Comparison of ENCODE assay signal across 20 cellular contexts in genomic region chr22:38207898-38208432, GRCh38. TPM values are rescaled to one million over a fixed set of nuclear protein-coding genes. Genes with fewer than 3 reads are reported as not detected.
DNase-seq lines count a peak whose midpoint lies in the region; ATAC-seq and TF ChIP-seq lines count a peak whose summit lies in the region.
"Had no signal": no experiment of that assay in that cellular context is flagged by ENCODE, and none has a peak within 500 bp of the region (broad histone marks: within the 10 kb centered on the region; RNA-seq: fewer than 3 reads in every experiment).

No MANE protein-coding gene starts in this region.

- H2AK5ac ChIP-seq in IMR-90 (ENCODE audit: low read depth, low read length) = peak overlapping the region; percentile 30
- H2AK5ac ChIP-seq in neuronal stem cell (ENCODE audit: low read depth, low read length) = peak overlapping the region; percentile 68

- H3K36me3 ChIP-seq in IMR-90 (ENCODE audit: control insufficient read depth, insufficient read depth, low read length) (peaks cover 3% of the 10 kb centered on the region; the same call in 1 of the 2 replicates), endodermal cell (ENCODE audit: control insufficient read depth, insufficient read depth, low read length) (no peaks in the 10 kb centered on the region), neuronal stem cell (replicated peaks in 1 of 2; ENCODE audit: control insufficient read depth in 2 of 2, insufficient read depth in 2 of 2, low read length in 2 of 2) (peaks cover 0 to 10% of the 10 kb centered on the region in 2 donors)

- POLR2A ChIA-PET in IMR-90 (lab: Charles Lee; ENCODE audit: unreplicated experiment) = no interaction called here

- no peak overlapping the region for H3K4me3 ChIP-seq in IMR-90 (ENCODE audit: insufficient read depth, low read depth, low read length)
- H3K4me3 ChIP-seq in endodermal cell (ENCODE audit: low read length) = no peak overlapping the region
- H3K4me3 ChIP-seq in neuronal stem cell (ENCODE audit: low read length in 2 of 2) = no peak overlapping the region
- H3K4me3 ChIP-seq: GM23338 had no signal

- CTCF ChIA-PET in Calu3 (lab: Charles Lee) = interaction anchor here (1.6 kb wide), 1 partner anchor 97 kb away, joined by 8 read pairs; the partner anchor contains the start of gene BAIAP2L2
- CTCF ChIA-PET in IMR-90 (lab: Yijun Ruan, JAX) = no interaction called here

- H3K9me3 Mint-ChIP-seq in Calu3 (ENCODE audit: low read depth, unreplicated experiment) = no peaks in the 10 kb centered on the region
- H3K9me3 Mint-ChIP-seq in endodermal cell = no peaks in the 10 kb centered on the region
- no peaks in the 10 kb centered on the region for H3K9me3 Mint-ChIP-seq in endothelial cell (ENCODE audit: unreplicated experiment)
- H3K9me3 Mint-ChIP-seq: CD4-positive, alpha-beta T cell; GM23338 had no signal

- H3K79me1 ChIP-seq in IMR-90 (ENCODE audit: low read depth in 1 of 2, low read length in 2 of 2) (peaks cover 10 to 85% of the 10 kb centered on the region in 2 experiments; a peak in 3 of 4 replicates), neuronal stem cell (ENCODE audit: low read depth, low read length) (peaks cover 2% of the 10 kb centered on the region)

- DNase-seq in Calu3 (no peak), IMR-90 (no peak), endodermal cell (no peak), neuronal stem cell (ENCODE audit: low spot score) (no peak), NAMALWA (ENCODE audit: low spot score) (no peak), endothelial cell (ENCODE audit: low spot score) (no peak)
- DNase-seq: Caco-2; CD4-positive, alpha-beta T cell; DMS153; GDM1; KG1; NCI-H187; NCI-H2107; NCI-H510A; NCI-H774; OCI-M1; SHP77 had no signal

- no peak overlapping the region for H2BK12ac ChIP-seq in neuronal stem cell (ENCODE audit: low read length)

- no peak overlapping the region for H3K4me2 ChIP-seq in IMR-90 (ENCODE audit: low read depth, low read length)
- H3K4me2 ChIP-seq in neuronal stem cell (ENCODE audit: insufficient read depth, low read length, poor library complexity, severe bottlenecking) = no peak overlapping the region
- H3K4me2 ChIP-seq: GM23338 had no signal

- H4K8ac ChIP-seq in IMR-90 (ENCODE audit: low read depth in 2 of 2, low read length in 2 of 2) (no peak overlapping the region), neuronal stem cell (ENCODE audit: low read depth, low read length) (no peak overlapping the region)

- intact Hi-C loops in Calu3 (cut with micrococcal nuclease; ENCODE audit: unreplicated experiment) = no loop called here
- intact Hi-C loops in IMR-90 (cut with micrococcal nuclease) = no loop called here

- peaks cover 94% of the 10 kb centered on the region for H3K36me3 Mint-ChIP-seq in Calu3 (ENCODE audit: insufficient read depth, unreplicated experiment)
- no peaks in the 10 kb centered on the region for H3K36me3 Mint-ChIP-seq in endodermal cell (ENCODE audit: low read depth)
- H3K36me3 Mint-ChIP-seq in endothelial cell (ENCODE audit: low read depth, unreplicated experiment) = peaks cover 3% of the 10 kb centered on the region

- peak overlapping the region; percentile 74 for H2AK9ac ChIP-seq in IMR-90 (replicated peaks; ENCODE audit: low read depth, low read length, poor library complexity)

- TF ChIP-seq POLR2A in IMR-90 (IDR thresholded peaks at IDR 0.05; ENCODE audit: low read depth, low read length) = 0 out of 2 replicates have a peak, but pooled peaks have one; percentile 31

- H3K4me1 ChIP-seq in IMR-90 (ENCODE audit: control insufficient read depth, insufficient read depth, low read length) (peaks cover 26% of the 10 kb centered on the region), endodermal cell (ENCODE audit: control insufficient read depth, insufficient read depth, low read length) (peaks cover 3% of the 10 kb centered on the region), neuronal stem cell (ENCODE audit: control insufficient read depth in 2 of 2, insufficient read depth in 1 of 2, low read depth in 1 of 2, low read length in 2 of 2) (peaks cover 4 to 7% of the 10 kb centered on the region in 2 donors)

- H3K18ac ChIP-seq in IMR-90 (ENCODE audit: low read depth, low read length) = no peak overlapping the region
- no peak overlapping the region for H3K18ac ChIP-seq in neuronal stem cell (ENCODE audit: low read length)

- no peak overlapping the region for H2BK20ac ChIP-seq in IMR-90 (ENCODE audit: low read depth, low read length)

- H3K23ac ChIP-seq in IMR-90 (ENCODE audit: low read depth, low read length) (0 out of 2 replicates have a peak overlapping the region, but pooled peaks have one; percentile 9), neuronal stem cell (ENCODE audit: low read depth, low read length, poor library complexity) (no peak overlapping the region)

- H4K91ac ChIP-seq in IMR-90 (ENCODE audit: insufficient read depth, low read depth, low read length) (no peak overlapping the region), neuronal stem cell (ENCODE audit: low read depth, low read length, poor library complexity) (no peak overlapping the region)

- H3K56ac ChIP-seq in IMR-90 (ENCODE audit: extremely low read depth, insufficient read depth, low read length) = no peak overlapping the region

- no peak overlapping the region for H4K5ac ChIP-seq in IMR-90 (ENCODE audit: low read depth, low read length)

- H3K27ac ChIP-seq in IMR-90 (ENCODE audit: insufficient read depth, low read length) = no peak overlapping the region
- H3K27ac ChIP-seq in endodermal cell (ENCODE audit: low read depth, low read length) = no peak overlapping the region
- H3K27ac ChIP-seq in neuronal stem cell (replicated peaks; ENCODE audit: low read length) = no peak overlapping the region

- H3K27me3 Mint-ChIP-seq in Calu3 (ENCODE audit: unreplicated experiment) = no peaks in the 10 kb centered on the region
- H3K27me3 Mint-ChIP-seq in endodermal cell (ENCODE audit: insufficient read depth) = peaks cover 10% of the 10 kb centered on the region
- peaks cover 12% of the 10 kb centered on the region for H3K27me3 Mint-ChIP-seq in endothelial cell (ENCODE audit: unreplicated experiment)
- H3K27me3 Mint-ChIP-seq: CD4-positive, alpha-beta T cell had no signal

- BruUV-seq in Calu3 (replicated peaks; lab: Mats Ljungman, UMichigan) (no TSS peak), IMR-90 (replicated peaks; lab: Mats Ljungman, UMichigan) (no TSS peak)

- ATAC-seq in IMR-90 (ENCODE audit: low read depth) (no peak), GM18519 (IDR thresholded peaks at IDR 0.05; ENCODE audit: low FRiP score, unreplicated experiment) (no peak)
- ATAC-seq: GM23338, HepG2 had no signal

- TF ChIP-seq CTCF in Calu3 (IDR thresholded peaks at IDR 0.05; ENCODE audit: unreplicated experiment) (no peak), IMR-90 (conservative IDR thresholded peaks at IDR 0.05; ENCODE audit: low read depth, low read length) (no peak), endodermal cell (conservative IDR thresholded peaks at IDR 0.05) (peak; percentile 51), endothelial cell (IDR thresholded peaks at IDR 0.05; ENCODE audit: unreplicated experiment) (no peak)

- WGBS in IMR-90 (ENCODE audit: extremely low coverage in 2 of 2, insufficient read length in 1 of 2), 2 experiments = 86% methylated on average over 2 of the region's 7 CpGs; no CpG with 5 or more reads in 1 of the 2 experiments
- 89 to 91% methylated on average over 5 to 7 of the region's 7 CpGs for WGBS in endodermal cell (ENCODE audit: insufficient coverage in 1 of 2, insufficient read length in 1 of 2), 2 experiments
- no CpG with 5 or more reads among the region's 7 CpGs for WGBS in neuronal stem cell (ENCODE audit: extremely low coverage in 2 of 2, insufficient read length in 2 of 2, insufficient replicate concordance in 1 of 2), 2 donors

- peaks cover 40% of the 10 kb centered on the region for H3K4me1 Mint-ChIP-seq in Calu3 (ENCODE audit: low read depth, unreplicated experiment)
- peaks cover 8% of the 10 kb centered on the region for H3K4me1 Mint-ChIP-seq in endodermal cell
- H3K4me1 Mint-ChIP-seq in endothelial cell (ENCODE audit: unreplicated experiment) = peaks cover 15% of the 10 kb centered on the region

- H3K27ac Mint-ChIP-seq in Calu3 (ENCODE audit: unreplicated experiment) = peak overlapping the region; percentile 72
- peak overlapping the region; percentile 80 for H3K27ac Mint-ChIP-seq in endodermal cell
- H3K27ac Mint-ChIP-seq in endothelial cell (ENCODE audit: unreplicated experiment) = no peak overlapping the region
- H3K27ac Mint-ChIP-seq: CD4-positive, alpha-beta T cell; GM23338 had no signal

- H2AFZ ChIP-seq in IMR-90 (replicated peaks; ENCODE audit: low read length, poor library complexity) (no peak overlapping the region), neuronal stem cell (ENCODE audit: low read length) (no peak overlapping the region)
- H2AFZ ChIP-seq: GM23338 had no signal

- H2BK120ac ChIP-seq in IMR-90 (ENCODE audit: low read depth, low read length) (no peak overlapping the region), neuronal stem cell (ENCODE audit: low read depth, low read length) (no peak overlapping the region)

- no peak overlapping the region; the same call in 1 of the 2 replicates for H3K4ac ChIP-seq in IMR-90 (ENCODE audit: low read depth, low read length)
- no peak overlapping the region for H3K4ac ChIP-seq in neuronal stem cell (ENCODE audit: low read length)

- in situ Hi-C loops in IMR-90 (cut with MboI; ENCODE audit: low sequenced_read_pairs) = no loop called here

- H3K4me3 Mint-ChIP-seq in Calu3 (ENCODE audit: low read depth, unreplicated experiment) (no peak overlapping the region), endodermal cell (no peak overlapping the region), endothelial cell (ENCODE audit: unreplicated experiment) (no peak overlapping the region)
- H3K4me3 Mint-ChIP-seq: GM23338 had no signal

- dilution Hi-C loops in IMR-90 (cut with HindIII; ENCODE audit: low sequenced_read_pairs, unreplicated experiment) = no loop called here

- peaks cover 92% of the 10 kb centered on the region for H4K20me1 ChIP-seq in IMR-90 (ENCODE audit: insufficient read depth, low read length)

- H3K14ac ChIP-seq in IMR-90 (replicated peaks; ENCODE audit: low read depth, low read length) (no peak overlapping the region), neuronal stem cell (ENCODE audit: low read length) (peak overlapping the region; percentile 31)

- H3K9ac ChIP-seq in IMR-90 (ENCODE audit: low read depth, low read length) (no peak overlapping the region), endodermal cell (ENCODE audit: extremely low read depth, low read length, poor library complexity, severe bottlenecking) (no peak overlapping the region), neuronal stem cell (ENCODE audit: low read depth, low read length, poor library complexity) (no peak overlapping the region)

- no peaks in the 10 kb centered on the region for H3K9me3 ChIP-seq in IMR-90 (ENCODE audit: control insufficient read depth, insufficient read depth, low read length)
- H3K9me3 ChIP-seq in endodermal cell (ENCODE audit: control insufficient read depth, low read length) = no peaks in the 10 kb centered on the region
- H3K9me3 ChIP-seq in neuronal stem cell (replicated peaks in 1 of 2; ENCODE audit: control insufficient read depth in 2 of 2, insufficient read depth in 1 of 2, low read depth in 1 of 2, low read length in 2 of 2) = no peaks in the 10 kb centered on the region
- H3K9me3 ChIP-seq: Caco-2 had no signal

- peak overlapping the region; percentile 12 for H2BK5ac ChIP-seq in IMR-90 (ENCODE audit: low read depth, low read length, poor library complexity, severe bottlenecking)
- H2BK5ac ChIP-seq in neuronal stem cell (ENCODE audit: low read length) = no peak overlapping the region

- no peak for TF ChIP-seq RAD21 in IMR-90 (IDR thresholded peaks at IDR 0.05; ENCODE audit: low read length)

- no peak overlapping the region for H2BK15ac ChIP-seq in IMR-90 (ENCODE audit: low read depth, low read length)
- no peak overlapping the region for H2BK15ac ChIP-seq in neuronal stem cell (ENCODE audit: low read length)

- H3K27me3 ChIP-seq in IMR-90 (ENCODE audit: control insufficient read depth, insufficient read depth, low read length) (no peaks in the 10 kb centered on the region), endodermal cell (ENCODE audit: control insufficient read depth, insufficient read depth, low read length, poor library complexity, severe bottlenecking) (peaks cover 6% of the 10 kb centered on the region), neuronal stem cell (ENCODE audit: control insufficient read depth in 3 of 3, insufficient read depth in 3 of 3, low read depth in 1 of 3, low read length in 3 of 3) (peaks cover 0 to 13% (median 0%) of the 10 kb centered on the region in 3 experiments)

- peaks cover 39% of the 10 kb centered on the region for H3K9me1 ChIP-seq in IMR-90 (ENCODE audit: insufficient read depth, low read length)

RNA-seq across cellular contexts. Expression of gene MAFF, which starts 6.2 kb away (rescaled TPM):
- total RNA-seq in Calu3 (2022) (62.4 and 64.8 TPM in 2 replicates), IMR-90 (2012; rRNA removed) (18.3 and 24.2 TPM in 2 replicates), endodermal cell (1 to 10 TPM; 4.7 to 5.5 TPM), endothelial cell (ENCODE audit: unreplicated experiment) (3.5 TPM)
- 25.9 and 29.5 TPM in 2 replicates for polyA plus RNA-seq in IMR-90 (2012; rRNA removed)
- 31.9 and 44.3 TPM in 2 replicates for polyA plus RNA-seq in IMR-90 (2012; cell fraction: cytosol; rRNA removed)
- polyA plus RNA-seq in IMR-90 (2012; cell fraction: nucleus; rRNA removed; ENCODE audit: low replicate concordance) = 60.3 and 64.4 TPM in 2 replicates
- 6.1 TPM for polyA plus RNA-seq in endodermal cell (2013, experiment 1 of 2)
- polyA plus RNA-seq in endodermal cell (2013, experiment 2 of 2) = 5.5 TPM
- 4.0 TPM for polyA plus RNA-seq in neuronal stem cell (2013, experiment 1 of 2)
- polyA plus RNA-seq in neuronal stem cell (2013, experiment 2 of 2) = 4.3 TPM

RNA-seq across cellular contexts. Expression of gene PLA2G6, which starts 26.3 kb away (rescaled TPM):
- total RNA-seq in Calu3 (2022) (43.5 and 44.0 TPM in 2 replicates), IMR-90 (2012; rRNA removed) (3.9 and 6.1 TPM in 2 replicates), endodermal cell (10 to 100 TPM; 60.6 to 60.7 TPM), endothelial cell (ENCODE audit: unreplicated experiment) (22.5 TPM)
- polyA plus RNA-seq in IMR-90 (2012; rRNA removed) = 10.3 TPM in 2 replicates
- polyA plus RNA-seq in IMR-90 (2012; cell fraction: cytosol; rRNA removed) = 2.1 and 4.1 TPM in 2 replicates
- 109 and 145 TPM in 2 replicates for polyA plus RNA-seq in IMR-90 (2012; cell fraction: nucleus; rRNA removed; ENCODE audit: low replicate concordance)
- polyA plus RNA-seq in endodermal cell (2013, experiment 1 of 2) = 31.7 TPM
- polyA plus RNA-seq in endodermal cell (2013, experiment 2 of 2) = 25.3 TPM
- 10.9 TPM for polyA plus RNA-seq in neuronal stem cell (2013, experiment 1 of 2)
- 11.4 TPM for polyA plus RNA-seq in neuronal stem cell (2013, experiment 2 of 2)
